In genomic region chr10:14875941-14876340, GRCh38 we compare ENCODE assay signal across 1 cellular context.
TF ChIP-seq lines count a peak whose summit lies in the region.

No MANE protein-coding gene starts in this region.

TF ChIP-seq in IMR-90, 13 proteins besides CTCF, POLR2A, EP300 and RAD21:
- TF ChIP-seq RFX5 (IDR thresholded peaks at IDR 0.05; ENCODE audit: low read depth, low read length) = no peak
- no peak for TF ChIP-seq NFE2L2 (IDR thresholded peaks at IDR 0.05; ENCODE audit: low read depth, low read length)
- TF ChIP-seq SMC3 (IDR thresholded peaks at IDR 0.05; ENCODE audit: low read depth, low read length) = no peak
- no peak for TF ChIP-seq FOS (IDR thresholded peaks at IDR 0.05; ENCODE audit: low read depth, low read length)
- no peak for TF ChIP-seq MAZ (IDR thresholded peaks at IDR 0.05; ENCODE audit: borderline replicate concordance, low read depth, low read length)
- TF ChIP-seq CHD1 (IDR thresholded peaks at IDR 0.05; ENCODE audit: low read depth, low read length) = no peak
- TF ChIP-seq ELK1 (IDR thresholded peaks at IDR 0.05; ENCODE audit: borderline replicate concordance, low read depth, low read length) = no peak
- peak; percentile 48 for TF ChIP-seq CEBPB (IDR thresholded peaks at IDR 0.05; ENCODE audit: low read depth, low read length)
